1 cellular context compared by ENCODE assay signal in the genomic region with DNA sequence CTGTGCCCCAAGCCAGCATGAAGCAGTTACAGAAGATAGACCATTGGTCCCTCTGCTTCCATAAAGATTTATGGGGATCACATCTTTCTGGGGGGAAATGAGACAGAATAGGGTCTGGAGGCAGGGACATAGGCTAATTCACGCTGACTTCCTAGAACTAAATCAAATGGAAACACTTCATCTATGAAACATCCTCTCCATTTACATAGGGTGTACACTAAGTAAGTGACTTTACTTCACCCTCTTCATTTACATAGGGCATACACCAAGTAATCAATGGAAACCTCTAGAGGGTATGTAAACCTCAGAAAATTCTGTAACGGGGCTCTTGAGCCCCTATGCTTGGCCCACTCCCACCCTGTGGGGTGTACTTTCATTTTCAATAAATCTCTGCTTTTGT.
TF ChIP-seq lines count a peak whose summit lies in the region.

No MANE protein-coding gene starts in this region.

TF ChIP-seq in A549, 52 proteins besides CTCF, POLR2A, EP300 and RAD21:
- TF ChIP-seq MAFK (IDR thresholded peaks at IDR 0.05; ENCODE audit: partially characterized antibody) (no peak), HOXB13 (CRISPR knock-in tag; IDR thresholded peaks at IDR 0.05; ENCODE audit: low read depth) (no peak)
- TF ChIP-seq, protein P1, sequence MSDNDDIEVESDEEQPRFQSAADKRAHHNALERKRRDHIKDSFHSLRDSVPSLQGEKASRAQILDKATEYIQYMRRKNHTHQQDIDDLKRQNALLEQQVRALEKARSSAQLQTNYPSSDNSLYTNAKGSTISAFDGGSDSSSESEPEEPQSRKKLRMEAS (IDR thresholded peaks at IDR 0.05): no peak
